In genomic region chr5:74684900-74685851, GRCh38 we compare ENCODE assay signal across 8 cellular contexts. TPM values are rescaled to one million over a fixed set of nuclear protein-coding genes. Genes with fewer than 3 reads are reported as not detected.
DNase-seq lines count a peak whose midpoint lies in the region; ATAC-seq, FAIRE-seq and TF ChIP-seq lines count a peak whose summit lies in the region.

Gene HEXB (plus strand): TSS chr5:74685233. CDS start chr5:74685261, 28 bp downstream.

- H3K4me1 Mint-ChIP-seq in GM23338, result peaks cover 15% of the 10 kb centered on the region
- peaks cover 24% of the 10 kb centered on the region for H3K4me1 Mint-ChIP-seq in activated naive CD8-positive, alpha-beta T cell treated with anti-CD3 and anti-CD28 coated beads, Interleukin-2, amount 10 ng/mL, durations not matched to agents 7 days and 5 days

- H3K9me3 Mint-ChIP-seq in GM23338, result no peaks in the 10 kb centered on the region
- no peaks in the 10 kb centered on the region for H3K9me3 Mint-ChIP-seq in activated naive CD8-positive, alpha-beta T cell treated with anti-CD3 and anti-CD28 coated beads, Interleukin-2, amount 10 ng/mL, durations not matched to agents 7 days and 5 days

- intact Hi-C loops in Right ventricle myocardium inferior (cut with DNase I), result no loop called here
- intact Hi-C loops in pancreas (cut with DNase I), result no loop called here

- H3K36me3 Mint-ChIP-seq in GM23338 (ENCODE audit: low read depth), result peaks cover 2% of the 10 kb centered on the region; the same call in 2 of the 3 replicates
- H3K36me3 Mint-ChIP-seq in activated naive CD8-positive, alpha-beta T cell treated with anti-CD3 and anti-CD28 coated beads, Interleukin-2, amount 10 ng/mL, durations not matched to agents 7 days and 5 days, result peaks cover 8% of the 10 kb centered on the region

- 0 to 3% methylated on average over 50 to 78 of the region's 78 CpGs for WGBS in pancreas, 2 donors
- WGBS in thymus, result 5% methylated on average over 78 of the region's 78 CpGs

- H3F3A ChIP-seq in GM23338 (replicated peaks; ENCODE audit: low read depth), result 0 out of 2 replicates have a peak, but pooled peaks cover 3% of the 10 kb centered on the region

- no peaks in the 10 kb centered on the region for H3K27me3 ChIP-seq in GM23338 (ENCODE audit: insufficient read depth)
- H3K27me3 ChIP-seq in pancreas, result no peaks in the 10 kb centered on the region
- H3K27me3 ChIP-seq in thymus (ENCODE audit: control insufficient read depth, insufficient read depth), result no peaks in the 10 kb centered on the region

- TF ChIP-seq CTCF in GM23338 (conservative IDR thresholded peaks at IDR 0.05; ENCODE audit: low read depth in 2 of 2) (no peak), LNCaP clone FGC (IDR thresholded peaks at IDR 0.05; ENCODE audit: control insufficient read depth, extremely low read depth, insufficient read depth) (0 out of 2 replicates have a peak, but pooled peaks have one; percentile 9), pancreas (IDR thresholded peaks at IDR 0.05) (no peak)

- no peaks in the 10 kb centered on the region for H4K20me1 ChIP-seq in GM23338 (replicated peaks; ENCODE audit: insufficient read depth)

- ATAC-seq in GM23338 (peak; percentile 95), Right ventricle myocardium inferior (peak; percentile 99), pancreas (peak; percentile 96 to 98 (median 98))
- peak; percentile 95 for ATAC-seq in activated naive CD8-positive, alpha-beta T cell treated with anti-CD3 and anti-CD28 coated beads, Interleukin-2, amount 10 ng/mL, durations not matched to agents 7 days and 5 days (ENCODE audit: low read depth)

- peaks cover 10% of the 10 kb centered on the region for H3K27me3 Mint-ChIP-seq in GM23338 (ENCODE audit: insufficient read depth, low read depth, poor library complexity)
- peaks cover 16% of the 10 kb centered on the region for H3K27me3 Mint-ChIP-seq in activated naive CD8-positive, alpha-beta T cell treated with anti-CD3 and anti-CD28 coated beads, Interleukin-2, amount 10 ng/mL, durations not matched to agents 7 days and 5 days

- peak within 1 kb of the TSS; percentile 90 for H3K4me3 ChIP-seq in GM23338
- peak within 1 kb of the TSS; percentile 89 for H3K4me3 ChIP-seq in LNCaP clone FGC (ENCODE audit: low read depth, low read length)
- H3K4me3 ChIP-seq in pancreas, result peak within 1 kb of the TSS; percentile 75 to 87 (median 82)
- peak within 1 kb of the TSS; percentile 82 for H3K4me3 ChIP-seq in thymus (ENCODE audit: low read length)

- POLR2A ChIA-PET in activated naive CD8-positive, alpha-beta T cell treated with anti-CD3 and anti-CD28 coated beads, Interleukin-2, amount 10 ng/mL, durations not matched to agents 7 days and 5 days (lab: Charles Lee), result interaction anchor here (0.8 to 1.2 kb wide), 2 partner anchors 45 to 82 kb away, joined by 3 to 4 read pairs; partner anchors contain the start of genes ENC1, GFM2 and NSA2

- H3K4me1 ChIP-seq in GM23338 (ENCODE audit: insufficient read depth) (peaks cover 13% of the 10 kb centered on the region), pancreas (peaks cover 0 to 12% (median 0%) of the 10 kb centered on the region in 3 donors), thymus (ENCODE audit: control insufficient read depth, insufficient read depth, low read length) (peaks cover 4% of the 10 kb centered on the region)

- peaks cover 5% of the 10 kb centered on the region; the same call in 1 of the 2 replicates for H3K9me2 ChIP-seq in GM23338 (ENCODE audit: insufficient read depth)

- H2AFZ ChIP-seq in GM23338, result peak within 1 kb of the TSS; percentile 94

- FAIRE-seq in pancreas (lab: Jason Lieb, UNC), result no peak

- H3K27ac Mint-ChIP-seq in GM23338, result no peak within 1 kb of the TSS
- H3K27ac Mint-ChIP-seq in activated naive CD8-positive, alpha-beta T cell treated with anti-CD3 and anti-CD28 coated beads, Interleukin-2, amount 10 ng/mL, durations not matched to agents 7 days and 5 days, result peak within 1 kb of the TSS; percentile 82

- H3K27ac ChIP-seq in GM23338 (ENCODE audit: low read depth) (no peak within 1 kb of the TSS), pancreas (peak within 1 kb of the TSS; percentile 69 to 88 (median 85)), thymus (ENCODE audit: low read depth) (peak within 1 kb of the TSS; percentile 88)

- no peaks in the 10 kb centered on the region for H3K9me3 ChIP-seq in pancreas
- no peaks in the 10 kb centered on the region for H3K9me3 ChIP-seq in thymus (ENCODE audit: control insufficient read depth)

- H3K4me2 ChIP-seq in GM23338, result peak within 1 kb of the TSS; percentile 99

- DNase-seq in GM03348 (ENCODE audit: low spot score) (peak; percentile 98), GM23338 (ENCODE audit: low spot score) (peak; percentile 97), LNCaP clone FGC (ENCODE audit: low read depth) (peak; percentile 30), SW 1271 (lab: John Stamatoyannopoulos, UW) (peak; percentile 85 to 86), Right ventricle myocardium inferior (ENCODE audit: missing footprints) (peak; percentile 97), pancreas (peak; percentile 88 to 97 (median 92))
- DNase-seq in activated naive CD8-positive, alpha-beta T cell treated with anti-CD3 and anti-CD28 coated beads, Interleukin-2, amount 10 ng/mL, durations not matched to agents 7 days and 5 days, result peak; percentile 88

- no peaks in the 10 kb centered on the region; the same call in 1 of the 2 replicates for H3K36me3 ChIP-seq in GM23338 (ENCODE audit: insufficient read depth)
- peaks cover 0 to 8% (median 0%) of the 10 kb centered on the region in 3 donors for H3K36me3 ChIP-seq in pancreas
- H3K36me3 ChIP-seq in thymus (ENCODE audit: control insufficient read depth, insufficient read depth), result no peaks in the 10 kb centered on the region

- H3K79me2 ChIP-seq in GM23338 (replicated peaks; ENCODE audit: insufficient read depth), result peaks cover 4% of the 10 kb centered on the region; the same call in 1 of the 2 replicates

- H3K4me3 Mint-ChIP-seq in GM23338, result peak within 1 kb of the TSS; percentile 70
- H3K4me3 Mint-ChIP-seq in activated naive CD8-positive, alpha-beta T cell treated with anti-CD3 and anti-CD28 coated beads, Interleukin-2, amount 10 ng/mL, durations not matched to agents 7 days and 5 days, result peak within 1 kb of the TSS; percentile 90

TF ChIP-seq in GM23338, 12 proteins besides CTCF, POLR2A, EP300 and RAD21:
- TF ChIP-seq CREB1 (CRISPR knock-in tag; IDR thresholded peaks at IDR 0.05; ENCODE audit: low read depth) (peak; percentile 60), EZH2phosphoT487 (IDR thresholded peaks at IDR 0.05; ENCODE audit: unreplicated experiment) (no peak), POLR2AphosphoS5 (IDR thresholded peaks at IDR 0.05; ENCODE audit: low read depth) (peak; percentile 86)

RNA-seq across cellular contexts. Expression of gene HEXB, which starts in this region (rescaled TPM):
- total RNA-seq in GM23338 (2014; rRNA removed; shearing (Covaris generic)), result 57.8 and 70.8 TPM in 2 replicates
- polyA plus RNA-seq in GM23338 (2016; fragmentation: Nextera tagmentation; extraction: Ambion mirVana) (49.2 and 53.2 TPM in 2 replicates), pancreas (100 to 1,000 TPM in 1 of 2 donors, 10 to 100 TPM in 1; 82.8 to 127 TPM), thymus (93.1 TPM)
- total RNA-seq in activated naive CD8-positive, alpha-beta T cell treated with anti-CD3 and anti-CD28 coated beads, Interleukin-2, amount 10 ng/mL, durations not matched to agents 7 days and 5 days, result 10 to 100 TPM; 68.5 to 70.6 TPM
- total RNA-seq in Right ventricle myocardium inferior (95.7 TPM), pancreas (100 to 1,000 TPM in 2 of 6 donors, 10 to 100 TPM in 4; 59.2 to 140 (median 73.8) TPM)

Comparison
In these comparisons a context has a peak if more than half of its experiments do, and no peak if none do; other contexts are left out.
1. DNase-seq: peak in every context shown above with its lines; median percentile 98 in GM03348; 97 in GM23338; 97 in Right ventricle myocardium inferior; 92 in pancreas; 88 in activated naive CD8-positive, alpha-beta T cell treated with anti-CD3 and anti-CD28 coated beads, Interleukin-2, amount 10 ng/mL, durations not matched to agents 7 days and 5 days; 86 in SW 1271; 30 in LNCaP clone FGC.